In the genomic region with DNA sequence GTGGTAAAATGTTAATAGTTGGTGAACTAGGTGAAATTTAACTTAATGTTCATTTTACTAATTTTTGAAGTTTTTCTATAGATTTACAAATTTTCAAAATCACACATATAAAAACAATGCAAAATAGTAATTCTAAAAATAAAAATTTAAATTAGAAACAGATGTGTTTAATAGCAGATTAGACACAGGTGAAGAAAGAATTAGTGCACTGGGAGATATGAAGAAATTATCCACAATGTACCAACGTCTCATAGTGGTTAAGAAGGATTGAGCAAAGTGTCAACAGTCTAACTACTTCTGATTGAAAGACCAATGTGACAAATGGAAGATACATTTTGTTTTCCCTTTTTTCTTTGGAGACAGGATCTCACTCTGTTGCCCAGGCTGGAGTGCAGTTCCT, we compare ENCODE assay signal across 19 cellular contexts.
"Had no signal": no experiment of that assay in that cellular context is flagged by ENCODE, and none has a peak within 500 bp of the region (broad histone marks: within the 10 kb centered on the region; RNA-seq: fewer than 3 reads in every experiment).

No MANE protein-coding gene starts in this region.

- H3K27ac ChIP-seq: heart left ventricle, spleen, tibial nerve, upper lobe of right lung, vagina had no signal

- H3K4me1 ChIP-seq: tibial nerve, upper lobe of right lung, vagina had no signal

- H3K4me3 ChIP-seq: heart left ventricle, spleen, tibial nerve, upper lobe of right lung, vagina had no signal

- H3K27me3 ChIP-seq: heart left ventricle, spleen, tibial nerve, upper lobe of right lung, vagina had no signal

- H3K9me3 ChIP-seq: spleen, tibial nerve, upper lobe of right lung, vagina had no signal

- ATAC-seq: heart left ventricle; left lobe of liver; naive thymus-derived CD4-positive, alpha-beta T cell; sciatic nerve; stimulated activated memory B cell treated with anti-CD40 and anti-IgM and Interleukin-4, amounts not matched to agents 10 μg/mL and 1 μg/mL and 100 μg/mL, for 72 hours; upper lobe of right lung had no signal

- DNase-seq: effector memory CD4-positive, alpha-beta T cell; erythroblast; heart left ventricle; hippocampal formation; kidney glomerular epithelial cell; mammary epithelial cell; naive thymus-derived CD4-positive, alpha-beta T cell; nephron progenitor cell; posterior cingulate gyrus; spleen; stimulated activated CD4-positive, alpha-beta T cell treated with anti-CD3 and anti-CD28 coated beads, Interleukin-15, amount 100 ng/mL, for 24 hours; stimulated activated CD4-positive, alpha-beta T cell treated with anti-CD3 and anti-CD28 coated beads, Interleukin-1b, Interleukin-23, amount 100 ng/mL, for 48 hours; stimulated activated CD4-positive, alpha-beta T cell treated with anti-CD3 and anti-CD28 coated beads, Interleukin-4, amount 100 ng/mL, for 24 hours; upper lobe of right lung had no signal
